ENCODE assay signal across 17 cellular contexts in genomic region chr11:12526789-12527188, GRCh38.
A peak's percentile ranks its signal among the peaks of the same experiment; 100 is the strongest.
DNase-seq lines count a peak whose midpoint lies in the region; ATAC-seq and TF ChIP-seq lines count a peak whose summit lies in the region.
"Had no signal": no experiment of that assay in that cellular context is flagged by ENCODE, and none has a peak within 500 bp of the region (broad histone marks: within the 10 kb centered on the region; RNA-seq: fewer than 3 reads in every experiment).

No MANE protein-coding gene starts in this region.

- peak overlapping the region; percentile 24; the same call in 2 of the 3 replicates for H2BK15ac ChIP-seq in IMR-90 (ENCODE audit: low read depth, low read length)

- peak overlapping the region; percentile 31; the same call in 1 of the 2 replicates for H4K5ac ChIP-seq in IMR-90 (ENCODE audit: low read depth, low read length)

- peak; percentile 19; the same call in 1 of the 2 replicates for TF ChIP-seq RAD21 in IMR-90 (IDR thresholded peaks at IDR 0.05; ENCODE audit: low read length)

- H3K9me3 ChIP-seq in IMR-90 (ENCODE audit: control insufficient read depth, insufficient read depth, low read length) (no peaks in the 10 kb centered on the region), muscle layer of colon (ENCODE audit: low read length) (no peaks in the 10 kb centered on the region)
- H3K9me3 ChIP-seq: ascending aorta had no signal

- in situ Hi-C loops in IMR-90 (cut with MboI; ENCODE audit: low sequenced_read_pairs), result no loop called here

- H2AK5ac ChIP-seq in IMR-90 (ENCODE audit: low read depth, low read length), result peak overlapping the region; percentile 89

- peaks cover 8 to 55% of the 10 kb centered on the region in 2 experiments; a peak in 3 of 4 replicates for H3K79me1 ChIP-seq in IMR-90 (ENCODE audit: low read depth in 1 of 2, low read length in 2 of 2)

- H3K14ac ChIP-seq in IMR-90 (replicated peaks; ENCODE audit: low read depth, low read length), result peak overlapping the region; percentile 61

- H3K4me3 ChIP-seq in AG09309 (ENCODE audit: control insufficient read depth, low read depth, low read length) (no peak overlapping the region), IMR-90 (ENCODE audit: insufficient read depth, low read depth, low read length) (no peak overlapping the region), muscle layer of colon (ENCODE audit: low read depth in 1 of 2, low read length in 2 of 2) (no peak overlapping the region)
- H3K4me3 ChIP-seq: ascending aorta, SK-N-MC had no signal

- H3K9ac ChIP-seq in IMR-90 (ENCODE audit: low read depth, low read length) (peak overlapping the region; percentile 16; the same call in 1 of the 2 replicates), muscle layer of colon (ENCODE audit: low read length) (no peak overlapping the region)

- POLR2A ChIA-PET in IMR-90 (lab: Charles Lee; ENCODE audit: unreplicated experiment), result no interaction called here

- H2BK120ac ChIP-seq in IMR-90 (ENCODE audit: low read depth, low read length), result peak overlapping the region; percentile 53; the same call in 1 of the 2 replicates

- 0 out of 2 replicates have a peak overlapping the region, but pooled peaks have one; percentile 59 for H2BK20ac ChIP-seq in IMR-90 (ENCODE audit: low read depth, low read length)

- peak overlapping the region; percentile 47 for H2AK9ac ChIP-seq in IMR-90 (replicated peaks; ENCODE audit: low read depth, low read length, poor library complexity)

- H3K4me2 ChIP-seq in IMR-90 (ENCODE audit: low read depth, low read length), result no peak overlapping the region

- H4K91ac ChIP-seq in IMR-90 (ENCODE audit: insufficient read depth, low read depth, low read length), result peak overlapping the region; percentile 49

- CTCF ChIA-PET in IMR-90 (lab: Yijun Ruan, JAX), result no interaction called here

- H3K27ac ChIP-seq in IMR-90 (ENCODE audit: insufficient read depth, low read length) (peak overlapping the region; percentile 69; the same call in 1 of the 2 replicates), muscle layer of colon (ENCODE audit: low read depth, low read length) (peak overlapping the region; percentile 51)
- H3K27ac ChIP-seq: ascending aorta, SK-N-MC had no signal

- TF ChIP-seq CTCF in AG09309 (IDR thresholded peaks at IDR 0.05; ENCODE audit: control insufficient read depth, insufficient read depth, low read depth, low read length, missing control alignments) (no peak), IMR-90 (conservative IDR thresholded peaks at IDR 0.05; ENCODE audit: low read depth, low read length) (no peak)

- H2AFZ ChIP-seq in IMR-90 (replicated peaks; ENCODE audit: low read length, poor library complexity), result peak overlapping the region; percentile 35

- H3K9me1 ChIP-seq in IMR-90 (ENCODE audit: insufficient read depth, low read length), result peaks cover 36% of the 10 kb centered on the region

- H3K56ac ChIP-seq in IMR-90 (ENCODE audit: extremely low read depth, insufficient read depth, low read length), result no peak overlapping the region

- H3K18ac ChIP-seq in IMR-90 (ENCODE audit: low read depth, low read length), result peak overlapping the region; percentile 68

- peak overlapping the region; percentile 73 for H3K4ac ChIP-seq in IMR-90 (ENCODE audit: low read depth, low read length)

- no peak for TF ChIP-seq POLR2A in IMR-90 (IDR thresholded peaks at IDR 0.05; ENCODE audit: low read depth, low read length)

- peaks cover 26% of the 10 kb centered on the region for H3K36me3 ChIP-seq in IMR-90 (ENCODE audit: control insufficient read depth, insufficient read depth, low read length)
- peaks cover 22% of the 10 kb centered on the region for H3K36me3 ChIP-seq in muscle layer of colon (ENCODE audit: insufficient read depth, low read length)

- H3K4me1 ChIP-seq in IMR-90 (ENCODE audit: control insufficient read depth, insufficient read depth, low read length) (peaks cover 32% of the 10 kb centered on the region), muscle layer of colon (ENCODE audit: insufficient read depth, low read length) (peaks cover 21% of the 10 kb centered on the region)
- H3K4me1 ChIP-seq: ascending aorta had no signal

- no TSS peak for BruUV-seq in IMR-90 (replicated peaks; lab: Mats Ljungman, UMichigan)

- dilution Hi-C loops in IMR-90 (cut with HindIII; ENCODE audit: low sequenced_read_pairs, unreplicated experiment), result no loop called here

- H2BK5ac ChIP-seq in IMR-90 (ENCODE audit: low read depth, low read length, poor library complexity, severe bottlenecking), result peak overlapping the region; percentile 61

- H4K8ac ChIP-seq in IMR-90 (ENCODE audit: low read depth in 2 of 2, low read length in 2 of 2), result peak overlapping the region in 1 of 2 experiments; percentile 65; a peak in 2 of 4 replicates

- no CpG with 5 or more reads among the region's 1 CpG for WGBS in IMR-90 (ENCODE audit: extremely low coverage in 2 of 2, insufficient read length in 1 of 2), 2 experiments

- peak; percentile 80 for ATAC-seq in IMR-90 (ENCODE audit: low read depth)
- no peak for ATAC-seq in GM19455 (IDR thresholded peaks at IDR 0.05; ENCODE audit: unreplicated experiment)
- ATAC-seq: activated CD4-positive, CD25-positive, alpha-beta regulatory T cell treated with anti-CD3 and anti-CD28 coated beads, Interleukin-2, amount 50 U/mL, for 24 hours; activated T-cell treated with anti-CD3 and anti-CD28 coated beads, Interleukin-2, amount 50 U/mL, for 72 hours; stimulated activated naive B cell treated with anti-CD40 and anti-IgM and Interleukin-4, amounts not matched to agents 10 μg/mL and 1 μg/mL and 100 μg/mL, for 72 hours had no signal

- H3K27me3 ChIP-seq in IMR-90 (ENCODE audit: control insufficient read depth, insufficient read depth, low read length), result no peaks in the 10 kb centered on the region
- H3K27me3 ChIP-seq in muscle layer of colon (ENCODE audit: control insufficient read depth in 1 of 2, insufficient read depth in 2 of 2, low read length in 2 of 2), result no peaks in the 10 kb centered on the region
- H3K27me3 ChIP-seq: ascending aorta had no signal

- 0 out of 2 replicates have a peak overlapping the region, but pooled peaks have one; percentile 18 for H3K23ac ChIP-seq in IMR-90 (ENCODE audit: low read depth, low read length)

- DNase-seq in AG09309 (ENCODE audit: low read depth) (peak; percentile 52), IMR-90 (peak; percentile 82), dermis blood vessel endothelial cell (peak; percentile 44), NCI-H146 treated with DMSO at 0.1 percent for 48 hours (lab: John Stamatoyannopoulos, UW; ENCODE audit: unreplicated experiment) (no peak), DMS153 (lab: John Stamatoyannopoulos, UW) (no peak), GDM1 (lab: John Stamatoyannopoulos, UW) (no peak)
- DNase-seq: activated T-cell treated with anti-CD3 and anti-CD28 coated beads, Interleukin-2, amount 50 U/mL, for 72 hours; endodermal cell; KBM-7; NCI-H187 treated with DMSO at 0.1 percent for 48 hours; stimulated activated CD4-positive, alpha-beta T cell treated with anti-CD3 and anti-CD28 coated beads, Interleukin-2, amount 100 ng/mL, for 48 hours; stimulated activated naive B cell treated with anti-CD40 and anti-IgM and Interleukin-4, amounts not matched to agents 10 μg/mL and 1 μg/mL and 100 μg/mL, for 72 hours had no signal

- intact Hi-C loops in IMR-90 (cut with micrococcal nuclease), result no loop called here

- H4K20me1 ChIP-seq in IMR-90 (ENCODE audit: insufficient read depth, low read length), result peaks cover 7% of the 10 kb centered on the region; the same call in 1 of the 2 replicates

TF ChIP-seq in IMR-90, 13 proteins besides CTCF, POLR2A, EP300 and RAD21:
- TF ChIP-seq BHLHE40 (IDR thresholded peaks at IDR 0.05; ENCODE audit: low read depth, low read length) (no peak), CEBPB (IDR thresholded peaks at IDR 0.05; ENCODE audit: low read depth, low read length) (peak; percentile 21; the same call in 1 of the 2 replicates), SMC3 (IDR thresholded peaks at IDR 0.05; ENCODE audit: low read depth, low read length) (no peak), FOS (IDR thresholded peaks at IDR 0.05; ENCODE audit: low read depth, low read length) (peak; percentile 77), CHD1 (IDR thresholded peaks at IDR 0.05; ENCODE audit: low read depth, low read length) (no peak), ELK1 (IDR thresholded peaks at IDR 0.05; ENCODE audit: borderline replicate concordance, low read depth, low read length) (no peak), USF2 (IDR thresholded peaks at IDR 0.05; ENCODE audit: low read depth, low read length) (no peak), RFX5 (IDR thresholded peaks at IDR 0.05; ENCODE audit: low read depth, low read length) (no peak), MAZ (IDR thresholded peaks at IDR 0.05; ENCODE audit: borderline replicate concordance, low read depth, low read length) (no peak), NFE2L2 (IDR thresholded peaks at IDR 0.05; ENCODE audit: low read depth, low read length) (no peak), MXI1 (IDR thresholded peaks at IDR 0.05; ENCODE audit: borderline replicate concordance, low read depth, low read length) (no peak; the same call in 1 of the 2 replicates), MAFK (IDR thresholded peaks at IDR 0.05; ENCODE audit: low read depth, low read length) (no peak)

Comparison
In these comparisons a context has a peak if more than half of its experiments do, and no peak if none do; other contexts are left out.
1. DNase-seq: peak in AG09309 (single experiment), IMR-90 (single experiment) and dermis blood vessel endothelial cell (single experiment); none in NCI-H146 treated with DMSO at 0.1 percent for 48 hours (single experiment), DMS153 (single experiment) and GDM1 (single experiment).